ENCODE assay signal across 14 cellular contexts in genomic region chr21:44351535-44352252, GRCh38. TPM values are rescaled to one million over a fixed set of nuclear protein-coding genes. Genes with fewer than 3 reads are reported as not detected.
DNase-seq lines count a peak whose midpoint lies in the region; ATAC-seq and TF ChIP-seq lines count a peak whose summit lies in the region.
"Had no signal": no experiment of that assay in that cellular context is flagged by ENCODE, and none has a peak within 500 bp of the region (broad histone marks: within the 10 kb centered on the region; RNA-seq: fewer than 3 reads in every experiment).

No MANE protein-coding gene starts in this region.

- no peaks in the 10 kb centered on the region for H3K9me2 ChIP-seq in GM23338 (ENCODE audit: insufficient read depth)

- peak overlapping the region; percentile 98 for H3K27ac ChIP-seq in BLaER1
- H3K27ac ChIP-seq in GM23338 (ENCODE audit: low read depth) = no peak overlapping the region

- peak overlapping the region; percentile 72 for H3K4me3 ChIP-seq in BLaER1
- no peak overlapping the region for H3K4me3 ChIP-seq in GM23338
- H3K4me3 ChIP-seq: HAP-1 had no signal

- ATAC-seq in GM23338 = no peak
- no peak for ATAC-seq in natural killer cell treated with Interleukin-12 subunit alpha and Interleukin-12 subunit beta and Interleukin-15 and Interleukin-18, amount 100 ng/mL, for 72 hours
- ATAC-seq in HG03108 (IDR thresholded peaks at IDR 0.05; ENCODE audit: unreplicated experiment) = no peak
- ATAC-seq in GM21786 (IDR thresholded peaks at IDR 0.05; ENCODE audit: unreplicated experiment) = no peak

- H3K9me3 Mint-ChIP-seq in GM23338 (no peaks in the 10 kb centered on the region), chondrocyte (ENCODE audit: low read depth) (no peaks in the 10 kb centered on the region)
- no peaks in the 10 kb centered on the region for H3K9me3 Mint-ChIP-seq in natural killer cell treated with Interleukin-12 subunit alpha and Interleukin-12 subunit beta and Interleukin-15 and Interleukin-18, amount 100 ng/mL, for 72 hours
- H3K9me3 Mint-ChIP-seq: CD8-positive, alpha-beta memory T cell had no signal

- H3K36me3 Mint-ChIP-seq in GM23338 (ENCODE audit: low read depth) = no peaks in the 10 kb centered on the region
- H3K36me3 Mint-ChIP-seq in chondrocyte (ENCODE audit: low read depth) = no peaks in the 10 kb centered on the region
- H3K36me3 Mint-ChIP-seq in natural killer cell treated with Interleukin-12 subunit alpha and Interleukin-12 subunit beta and Interleukin-15 and Interleukin-18, amount 100 ng/mL, for 72 hours = peaks cover 4% of the 10 kb centered on the region
- H3K36me3 Mint-ChIP-seq: CD8-positive, alpha-beta memory T cell had no signal

- peaks cover 83% of the 10 kb centered on the region for H3K4me1 ChIP-seq in BLaER1
- no peaks in the 10 kb centered on the region; the same call in 1 of the 2 replicates for H3K4me1 ChIP-seq in GM23338 (ENCODE audit: insufficient read depth)
- H3K4me1 ChIP-seq: HAP-1 had no signal

- no peaks in the 10 kb centered on the region for H3K9me3 ChIP-seq in BLaER1
- H3K9me3 ChIP-seq: HAP-1 had no signal

- H3K9ac ChIP-seq in BLaER1 = peak overlapping the region; percentile 91

- H3K27me3 Mint-ChIP-seq in GM23338 (ENCODE audit: insufficient read depth, low read depth, poor library complexity) (peaks cover 30% of the 10 kb centered on the region), chondrocyte (ENCODE audit: low read depth) (peaks cover 20% of the 10 kb centered on the region)
- H3K27me3 Mint-ChIP-seq in natural killer cell treated with Interleukin-12 subunit alpha and Interleukin-12 subunit beta and Interleukin-15 and Interleukin-18, amount 100 ng/mL, for 72 hours = peaks cover 0 to 2% of the 10 kb centered on the region in 2 donors

- no peak for DNase-seq in GM23338 (ENCODE audit: low spot score)
- peak; percentile 91 for DNase-seq in chondrocyte (ENCODE audit: low spot score)
- DNase-seq in natural killer cell treated with Interleukin-12 subunit alpha and Interleukin-12 subunit beta and Interleukin-15 and Interleukin-18, amount 100 ng/mL, for 72 hours (ENCODE audit: low spot score) = no peak
- DNase-seq in AG08395 (ENCODE audit: low spot score) = no peak
- no peak for DNase-seq in NCI-H82 (lab: John Stamatoyannopoulos, UW)
- DNase-seq: CD8-positive, alpha-beta memory T cell; NCI-H2107; NCI-H345; NCI-H748 treated with DMSO at 0.1 percent for 48 hours; Right ventricle myocardium superior had no signal

- H3K27ac Mint-ChIP-seq in GM23338 (no peak overlapping the region), chondrocyte (ENCODE audit: unreplicated experiment) (no peak overlapping the region)
- peak overlapping the region; percentile 87 to 91 for H3K27ac Mint-ChIP-seq in natural killer cell treated with Interleukin-12 subunit alpha and Interleukin-12 subunit beta and Interleukin-15 and Interleukin-18, amount 100 ng/mL, for 72 hours

- H3K36me3 ChIP-seq in BLaER1 (peaks cover 13% of the 10 kb centered on the region), GM23338 (ENCODE audit: insufficient read depth) (no peaks in the 10 kb centered on the region)
- H3K36me3 ChIP-seq: HAP-1 had no signal

- H2AFZ ChIP-seq in GM23338 = no peak overlapping the region

- no peak for TF ChIP-seq CTCF in GM23338 (conservative IDR thresholded peaks at IDR 0.05; ENCODE audit: low read depth in 2 of 2)
- TF ChIP-seq CTCF in chondrocyte (IDR thresholded peaks at IDR 0.05) = no peak

- H4K20me1 ChIP-seq in BLaER1 (0 out of 2 replicates have a peak, but pooled peaks cover 6% of the 10 kb centered on the region), GM23338 (replicated peaks; ENCODE audit: insufficient read depth) (no peaks in the 10 kb centered on the region)

- H3K4me3 Mint-ChIP-seq in GM23338 = peak overlapping the region; percentile 57
- H3K4me3 Mint-ChIP-seq in chondrocyte (ENCODE audit: unreplicated experiment) = no peak overlapping the region
- no peak overlapping the region for H3K4me3 Mint-ChIP-seq in natural killer cell treated with Interleukin-12 subunit alpha and Interleukin-12 subunit beta and Interleukin-15 and Interleukin-18, amount 100 ng/mL, for 72 hours

- H3K27me3 ChIP-seq in BLaER1 (no peaks in the 10 kb centered on the region), GM23338 (ENCODE audit: insufficient read depth) (peaks cover 36% of the 10 kb centered on the region)

- H3F3A ChIP-seq in GM23338 (replicated peaks; ENCODE audit: low read depth) = no peaks in the 10 kb centered on the region

- H3K79me2 ChIP-seq in GM23338 (replicated peaks; ENCODE audit: insufficient read depth) = no peaks in the 10 kb centered on the region

- H3K4me1 Mint-ChIP-seq in GM23338 (no peaks in the 10 kb centered on the region; the same call in 2 of the 3 replicates), chondrocyte (ENCODE audit: low read depth) (no peaks in the 10 kb centered on the region)
- peaks cover 38 to 45% of the 10 kb centered on the region in 2 donors for H3K4me1 Mint-ChIP-seq in natural killer cell treated with Interleukin-12 subunit alpha and Interleukin-12 subunit beta and Interleukin-15 and Interleukin-18, amount 100 ng/mL, for 72 hours (ENCODE audit: low read depth in 2 of 2)

- H3K4me2 ChIP-seq in BLaER1 (peak overlapping the region; percentile 94), GM23338 (no peak overlapping the region; the same call in 1 of the 2 replicates)

TF ChIP-seq in GM23338, 12 proteins besides CTCF, POLR2A, EP300 and RAD21 (continues in another document):
- TF ChIP-seq ZNF331 (CRISPR knock-in tag; IDR thresholded peaks at IDR 0.05; ENCODE audit: low read depth) (no peak), ZNF114 (CRISPR knock-in tag; IDR thresholded peaks at IDR 0.05) (no peak)

RNA-seq across cellular contexts. Expression of gene TRPM2, which starts 1.7 kb away (rescaled TPM):
- total RNA-seq in GM23338 (2014; rRNA removed; shearing (Covaris generic)) = 0.83 and 2.0 TPM in 2 replicates
- polyA plus RNA-seq in GM23338 (2016; fragmentation: Nextera tagmentation; extraction: Ambion mirVana) = 0.50 and 0.53 TPM in 2 replicates
- 0.21 to 0.32 TPM in 2 of 3 replicates, not detected in the other for total RNA-seq in chondrocyte
- 10 to 100 TPM; 14.7 to 15.8 TPM for total RNA-seq in natural killer cell treated with Interleukin-12 subunit alpha and Interleukin-12 subunit beta and Interleukin-15 and Interleukin-18, amount 100 ng/mL, for 72 hours

RNA-seq across cellular contexts. Expression of gene CFAP410, which starts 12.5 kb away (rescaled TPM):
- total RNA-seq in GM23338 (2014; rRNA removed; shearing (Covaris generic)) = 23.2 and 24.0 TPM in 2 replicates
- 11.0 and 15.4 TPM in 2 replicates for polyA plus RNA-seq in GM23338 (2016; fragmentation: Nextera tagmentation; extraction: Ambion mirVana)
- total RNA-seq in chondrocyte = 14.2 to 19.5 TPM (median 17.7 TPM) in 3 replicates
- 10 to 100 TPM; 19.6 to 28.4 TPM for total RNA-seq in natural killer cell treated with Interleukin-12 subunit alpha and Interleukin-12 subunit beta and Interleukin-15 and Interleukin-18, amount 100 ng/mL, for 72 hours

RNA-seq across cellular contexts. Expression of gene PFKL, which starts 51.8 kb away (rescaled TPM):
- total RNA-seq in GM23338 (2014; rRNA removed; shearing (Covaris generic)) = 92.3 and 106 TPM in 2 replicates
- 39.9 and 40.3 TPM in 2 replicates for polyA plus RNA-seq in GM23338 (2016; fragmentation: Nextera tagmentation; extraction: Ambion mirVana)
- total RNA-seq in chondrocyte = 112 to 129 TPM (median 129 TPM) in 3 replicates
- total RNA-seq in natural killer cell treated with Interleukin-12 subunit alpha and Interleukin-12 subunit beta and Interleukin-15 and Interleukin-18, amount 100 ng/mL, for 72 hours = 100 to 1,000 TPM; 134 to 139 TPM

Comparison
In these comparisons a context has a peak if more than half of its experiments do, and no peak if none do; other contexts are left out.
1. H3K27ac Mint-ChIP-seq: peak in natural killer cell treated with Interleukin-12 subunit alpha and Interleukin-12 subunit beta and Interleukin-15 and Interleukin-18, amount 100 ng/mL, for 72 hours (2 of 2); none in GM23338 (single experiment) and chondrocyte (single experiment).